12 cellular contexts compared by ENCODE assay signal in the genomic region with DNA sequence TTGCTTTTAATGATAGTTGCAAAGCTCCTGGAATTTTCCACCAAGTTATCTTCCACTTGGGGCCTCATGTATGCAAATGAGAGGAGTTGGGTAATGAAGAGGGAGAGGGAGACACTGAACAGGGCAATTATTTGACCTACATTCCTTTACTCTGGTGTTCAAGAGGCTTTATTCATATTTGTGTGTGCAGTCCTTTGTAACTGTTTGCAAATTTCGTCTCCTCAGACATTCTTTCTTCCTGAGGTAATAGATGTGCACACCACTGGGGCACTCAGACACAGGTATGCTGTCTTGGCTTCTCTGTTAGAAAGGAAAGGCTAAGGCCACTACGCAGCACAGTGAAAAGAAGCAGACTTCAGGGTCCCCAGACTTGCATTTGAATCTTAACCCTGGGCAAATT. TPM values are rescaled to one million over a fixed set of nuclear protein-coding genes. Genes with fewer than 3 reads are reported as not detected.
DNase-seq lines count a peak whose midpoint lies in the region; ATAC-seq and TF ChIP-seq lines count a peak whose summit lies in the region.
"Had no signal": no experiment of that assay in that cellular context is flagged by ENCODE, and none has a peak within 500 bp of the region (broad histone marks: within the 10 kb centered on the region; RNA-seq: fewer than 3 reads in every experiment).

No MANE protein-coding gene starts in this region.

- TF ChIP-seq CTCF in mammary epithelial cell (conservative IDR thresholded peaks at IDR 0.05 in 1 of 2, IDR thresholded peaks at IDR 0.05 in 1 of 2; ENCODE audit: extremely low read depth in 1 of 2, insufficient read depth in 1 of 2, low read depth in 1 of 2, low read length in 2 of 2), result no peak
- no peak for TF ChIP-seq CTCF in tibial artery (IDR thresholded peaks at IDR 0.05)

- CTCF ChIA-PET in mammary epithelial cell (lab: Charles Lee; ENCODE audit: low non-redundant PET), result no interaction called here

- H3K4me3 ChIP-seq in mammary epithelial cell (replicated peaks in 1 of 3; ENCODE audit: insufficient read depth in 1 of 3, low read depth in 2 of 3, low read length in 3 of 3), result no peak overlapping the region
- H3K4me3 ChIP-seq in tibial artery, result no peak overlapping the region
- H3K4me3 ChIP-seq: MG63, tibial nerve had no signal

- ATAC-seq in GM19023 (IDR thresholded peaks at IDR 0.05; ENCODE audit: unreplicated experiment) (no peak), HG02678 (IDR thresholded peaks at IDR 0.05; ENCODE audit: unreplicated experiment) (no peak), HG03439 (IDR thresholded peaks at IDR 0.05; ENCODE audit: unreplicated experiment) (no peak)

- BruUV-seq in mammary epithelial cell (replicated peaks; lab: Mats Ljungman, UMichigan), result no TSS peak

- in situ Hi-C loops in mammary epithelial cell (cut with MboI; ENCODE audit: low sequenced_read_pairs in 2 of 2), result no loop called here

- peak; percentile 72 for DNase-seq in HCEC 1CT
- DNase-seq in mammary epithelial cell, result peak; percentile 73
- peak; percentile 97 for DNase-seq in kidney tubule cell (ENCODE audit: low spot score)
- DNase-seq in tibial artery, result no peak
- DNase-seq in hippocampal formation (lab: John Stamatoyannopoulos, UW), result no peak
- DNase-seq: cortex of kidney, DMS79 treated with DMSO at 0.1 percent for 48 hours, MG63 had no signal

- H3K9ac ChIP-seq in mammary epithelial cell (ENCODE audit: insufficient read depth, low read length), result peak overlapping the region; percentile 37

- 10% methylated on average over 2 of the region's 2 CpGs for WGBS in mammary epithelial cell (ENCODE audit: low coverage, missing lambda C conversion rate)

- H3K27me3 ChIP-seq in mammary epithelial cell (ENCODE audit: insufficient read depth, low read length), result no peaks in the 10 kb centered on the region
- H3K27me3 ChIP-seq in tibial artery, result no peaks in the 10 kb centered on the region
- H3K27me3 ChIP-seq: MG63, tibial nerve had no signal

- H3K27ac ChIP-seq in mammary epithelial cell (ENCODE audit: insufficient read depth, low read depth, low read length) (peak overlapping the region; percentile 65), tibial artery (peak overlapping the region; percentile 71 to 87)

- intact Hi-C loops in mammary epithelial cell (cut with micrococcal nuclease) (loop anchor here (1.0 kb wide), 2 partner anchors 15 to 34 kb away; no protein-coding TSS in a partner anchor), tibial artery (cut with DNase I; ENCODE audit: low total_unique reads) (loop anchor here (2.0 kb wide), 1 partner anchor 34 kb away; no protein-coding TSS in a partner anchor)

- peak overlapping the region; percentile 59 for H3K4me2 ChIP-seq in mammary epithelial cell (ENCODE audit: insufficient read depth, low read depth, low read length)

- peaks cover 98% of the 10 kb centered on the region for H3K79me2 ChIP-seq in mammary epithelial cell (ENCODE audit: insufficient read depth, low read length)

- H2AFZ ChIP-seq in mammary epithelial cell (ENCODE audit: low read depth, low read length), result no peak overlapping the region

- dilution Hi-C loops in mammary epithelial cell (cut with HindIII; ENCODE audit: low sequenced_read_pairs), result no loop called here

- H3K4me1 ChIP-seq in mammary epithelial cell (ENCODE audit: insufficient read depth, low read length) (peaks cover 34% of the 10 kb centered on the region), tibial artery (peaks cover 0 to 100% (median 46%) of the 10 kb centered on the region in 4 donors)

- H3K9me3 ChIP-seq in mammary epithelial cell (replicated peaks; ENCODE audit: insufficient read depth, low read length) (no peaks in the 10 kb centered on the region), tibial artery (no peaks in the 10 kb centered on the region)
- H3K9me3 ChIP-seq: tibial nerve had no signal

- no peaks in the 10 kb centered on the region for H4K20me1 ChIP-seq in mammary epithelial cell (ENCODE audit: insufficient read depth, low read length)

- H3K36me3 ChIP-seq in mammary epithelial cell (ENCODE audit: insufficient read depth, low read length), result no peaks in the 10 kb centered on the region
- H3K36me3 ChIP-seq in tibial artery, result no peaks in the 10 kb centered on the region
- H3K36me3 ChIP-seq: MG63, tibial nerve had no signal

RNA-seq across cellular contexts. Expression of a gene that starts 40.7 kb away (rescaled TPM):
- total RNA-seq in mammary epithelial cell, result 1 to 10 TPM; 5.4 to 8.5 TPM
- polyA plus RNA-seq in mammary epithelial cell, result 5.7 TPM
- 1.2 TPM for polyA minus RNA-seq in mammary epithelial cell

Comparison
In these comparisons a context has a peak if more than half of its experiments do, and no peak if none do; other contexts are left out.
1. DNase-seq: peak in HCEC 1CT (single experiment), mammary epithelial cell (single experiment) and kidney tubule cell (single experiment); none in tibial artery (0 of 2) and hippocampal formation (0 of 2).